ENCODE assay signal across 8 cellular contexts in genomic region chr1:244969355-244970235, GRCh38.
A peak's percentile ranks its signal among the peaks of the same experiment; 100 is the strongest.
DNase-seq lines count a peak whose midpoint lies in the region; ATAC-seq and TF ChIP-seq lines count a peak whose summit lies in the region.

No MANE protein-coding gene starts in this region.

- no peaks in the 10 kb centered on the region for H3K9me3 Mint-ChIP-seq in activated T-helper 1 cell treated with anti-CD3 and anti-CD28 coated beads, Interleukin-12 subunit alpha, Interleukin-12 subunit beta, Interleukin-2, Interleukin-4 antibody, amounts not matched to agents 30 ng/mL and 10 ng/mL and 1 ng/mL, durations not matched to agents 14 hours and 24 hours and 36 hours
- H3K9me3 Mint-ChIP-seq in natural killer cell = no peaks in the 10 kb centered on the region
- no peaks in the 10 kb centered on the region for H3K9me3 Mint-ChIP-seq in stimulated activated naive CD8-positive, alpha-beta T cell treated with anti-CD3 and anti-CD28 coated beads, Interleukin-15, amount 100 ng/mL, for 72 hours

- H3K27ac Mint-ChIP-seq in activated T-helper 1 cell treated with anti-CD3 and anti-CD28 coated beads, Interleukin-12 subunit alpha, Interleukin-12 subunit beta, Interleukin-2, Interleukin-4 antibody, amounts not matched to agents 30 ng/mL and 10 ng/mL and 1 ng/mL, durations not matched to agents 14 hours and 24 hours and 36 hours = peak overlapping the region; percentile 99
- H3K27ac Mint-ChIP-seq in natural killer cell = peak overlapping the region; percentile 98 to 99
- peak overlapping the region; percentile 99 to 100 for H3K27ac Mint-ChIP-seq in stimulated activated naive CD8-positive, alpha-beta T cell treated with anti-CD3 and anti-CD28 coated beads, Interleukin-15, amount 100 ng/mL, for 72 hours

- peaks cover 24% of the 10 kb centered on the region for H3K4me1 Mint-ChIP-seq in activated T-helper 1 cell treated with anti-CD3 and anti-CD28 coated beads, Interleukin-12 subunit alpha, Interleukin-12 subunit beta, Interleukin-2, Interleukin-4 antibody, amounts not matched to agents 30 ng/mL and 10 ng/mL and 1 ng/mL, durations not matched to agents 14 hours and 24 hours and 36 hours (ENCODE audit: low read depth)
- H3K4me1 Mint-ChIP-seq in natural killer cell = peaks cover 21 to 22% of the 10 kb centered on the region in 2 donors
- peaks cover 15% of the 10 kb centered on the region for H3K4me1 Mint-ChIP-seq in stimulated activated naive CD8-positive, alpha-beta T cell treated with anti-CD3 and anti-CD28 coated beads, Interleukin-15, amount 100 ng/mL, for 72 hours

- H3K27me3 Mint-ChIP-seq in activated T-helper 1 cell treated with anti-CD3 and anti-CD28 coated beads, Interleukin-12 subunit alpha, Interleukin-12 subunit beta, Interleukin-2, Interleukin-4 antibody, amounts not matched to agents 30 ng/mL and 10 ng/mL and 1 ng/mL, durations not matched to agents 14 hours and 24 hours and 36 hours (ENCODE audit: insufficient read depth) = peaks cover 2% of the 10 kb centered on the region
- no peaks in the 10 kb centered on the region for H3K27me3 Mint-ChIP-seq in natural killer cell (ENCODE audit: low read depth in 2 of 2)
- no peaks in the 10 kb centered on the region for H3K27me3 Mint-ChIP-seq in stimulated activated naive CD8-positive, alpha-beta T cell treated with anti-CD3 and anti-CD28 coated beads, Interleukin-15, amount 100 ng/mL, for 72 hours

- TF ChIP-seq CTCF in OCI-LY7 (conservative IDR thresholded peaks at IDR 0.05; ENCODE audit: low read length) (no peak), fibroblast of mammary gland (conservative IDR thresholded peaks at IDR 0.05; ENCODE audit: control insufficient read depth, insufficient read depth, low read depth, low read length) (no peak), natural killer cell (IDR thresholded peaks at IDR 0.05) (no peak)

- peaks cover 3% of the 10 kb centered on the region for H3K36me3 Mint-ChIP-seq in activated T-helper 1 cell treated with anti-CD3 and anti-CD28 coated beads, Interleukin-12 subunit alpha, Interleukin-12 subunit beta, Interleukin-2, Interleukin-4 antibody, amounts not matched to agents 30 ng/mL and 10 ng/mL and 1 ng/mL, durations not matched to agents 14 hours and 24 hours and 36 hours (ENCODE audit: low read depth)
- no peaks in the 10 kb centered on the region for H3K36me3 Mint-ChIP-seq in natural killer cell

- H3K79me2 ChIP-seq in OCI-LY7 (ENCODE audit: insufficient read depth, low read depth, low read length) = peaks cover 35% of the 10 kb centered on the region; the same call in 1 of the 2 replicates

- no TSS peak for BruUV-seq in OCI-LY7 (replicated peaks; lab: Mats Ljungman, UMichigan)

- CTCF ChIA-PET in OCI-LY7 (lab: Charles Lee; ENCODE audit: unreplicated experiment) = interaction anchor here (1.0 kb wide), 1 partner anchor 12 kb away, joined by 3 read pairs; no protein-coding TSS in a partner anchor

- POLR2A ChIA-PET in OCI-LY7 (lab: Charles Lee) = interaction anchor here (0.7 to 3.4 kb wide), 12 partner anchors 9 to 135 kb away, joined by 3 to 22 read pairs (median 6); partner anchors contain the start of gene HNRNPU

- no peaks in the 10 kb centered on the region for H3K9me3 ChIP-seq in OCI-LY7 (ENCODE audit: low read length)

- no peaks in the 10 kb centered on the region for H3K9me2 ChIP-seq in OCI-LY7 (ENCODE audit: insufficient read depth, low read length)

- peak overlapping the region; percentile 98 for H3K4me2 ChIP-seq in OCI-LY7 (ENCODE audit: low read length)

- in situ Hi-C loops in Caki2 (cut with HindIII; ENCODE audit: low pct_unique_long_range_greater_than_20kb, low sequenced_read_pairs) = no loop called here

- peak overlapping the region; percentile 93 for H3K4me3 Mint-ChIP-seq in activated T-helper 1 cell treated with anti-CD3 and anti-CD28 coated beads, Interleukin-12 subunit alpha, Interleukin-12 subunit beta, Interleukin-2, Interleukin-4 antibody, amounts not matched to agents 30 ng/mL and 10 ng/mL and 1 ng/mL, durations not matched to agents 14 hours and 24 hours and 36 hours
- peak overlapping the region; percentile 95 for H3K4me3 Mint-ChIP-seq in natural killer cell
- peak overlapping the region; percentile 92 to 96 for H3K4me3 Mint-ChIP-seq in stimulated activated naive CD8-positive, alpha-beta T cell treated with anti-CD3 and anti-CD28 coated beads, Interleukin-15, amount 100 ng/mL, for 72 hours

- ATAC-seq in GM21528 (IDR thresholded peaks at IDR 0.05; ENCODE audit: low FRiP score, unreplicated experiment) = peak; percentile 44
- ATAC-seq in natural killer cell = peak; percentile 14 to 20 (median 17)
- peak; percentile 47 for ATAC-seq in stimulated activated naive CD8-positive, alpha-beta T cell treated with anti-CD3 and anti-CD28 coated beads, Interleukin-15, amount 100 ng/mL, for 72 hours

- H2AFZ ChIP-seq in OCI-LY7 (ENCODE audit: low read length) = peak overlapping the region; percentile 64

- DNase-seq in Caki2 (ENCODE audit: low read depth) (peak; percentile 84), HuH-7 (ENCODE audit: low spot score) (peak; percentile 18), OCI-LY7 (ENCODE audit: low spot score) (peak; percentile 64), fibroblast of mammary gland (ENCODE audit: low read depth) (peak; percentile 90), natural killer cell (peak; percentile 63)
- peak; percentile 45 for DNase-seq in activated T-helper 1 cell treated with anti-CD3 and anti-CD28 coated beads, Interleukin-12 subunit alpha, Interleukin-12 subunit beta, Interleukin-2, Interleukin-4 antibody, amounts not matched to agents 30 ng/mL and 10 ng/mL and 1 ng/mL, durations not matched to agents 14 hours and 24 hours and 36 hours (ENCODE audit: low spot score)
- peak; percentile 59 to 61 for DNase-seq in stimulated activated naive CD8-positive, alpha-beta T cell treated with anti-CD3 and anti-CD28 coated beads, Interleukin-15, amount 100 ng/mL, for 72 hours

- H4K20me1 ChIP-seq in OCI-LY7 (ENCODE audit: insufficient read depth, low read length) = no peaks in the 10 kb centered on the region

- peaks cover 38% of the 10 kb centered on the region for H3K4me1 ChIP-seq in OCI-LY7 (ENCODE audit: insufficient read depth, low read length, poor library complexity, severe bottlenecking)

- intact Hi-C loops in OCI-LY7 (cut with micrococcal nuclease; ENCODE audit: unreplicated experiment) = loop anchor here (1.0 to 5.0 kb wide), 5 partner anchors 49 to 517 kb away; partner anchors contain the start of genes ADSS2, COX20, DESI2 and HNRNPU
- intact Hi-C loops in activated T-helper 1 cell treated with anti-CD3 and anti-CD28 coated beads, Interleukin-12 subunit alpha, Interleukin-12 subunit beta, Interleukin-2, Interleukin-4 antibody, amounts not matched to agents 30 ng/mL and 10 ng/mL and 1 ng/mL, durations not matched to agents 14 hours and 24 hours and 36 hours (cut with micrococcal nuclease) = loop anchor here (1.0 to 10.0 kb wide), 14 partner anchors 50 to 1715 kb away; partner anchors contain the start of genes ADSS2, AKT3, CEP170 and CNST
- intact Hi-C loops in natural killer cell (cut with micrococcal nuclease) = loop anchor here (1.0 to 5.0 kb wide), 7 partner anchors 51 to 1715 kb away; partner anchors contain the start of genes ADSS2, CEP170 and DESI2

- peak overlapping the region; percentile 85 for H3K4me3 ChIP-seq in OCI-LY7 (ENCODE audit: low read depth, low read length, poor library complexity, severe bottlenecking)
- H3K4me3 ChIP-seq in fibroblast of mammary gland (ENCODE audit: control insufficient read depth, low read depth, low read length) = peak overlapping the region; percentile 67

- H3K27ac ChIP-seq in OCI-LY7 (ENCODE audit: low read depth, low read length, poor library complexity, severe bottlenecking) = peak overlapping the region; percentile 97

- H3K36me3 ChIP-seq in OCI-LY7 (ENCODE audit: insufficient read depth, low read length) = no peaks in the 10 kb centered on the region

Comparison
In these comparisons a context has a peak if more than half of its experiments do, and no peak if none do; other contexts are left out.
1. Peak in every context shown above with its lines: DNase-seq, ATAC-seq, H3K4me3 ChIP-seq and H3K27ac ChIP-seq.
2. DNase-seq: peak in every context shown above with its lines; median percentile 90 in fibroblast of mammary gland; 84 in Caki2; 64 in OCI-LY7; 63 in natural killer cell; 60 in stimulated activated naive CD8-positive, alpha-beta T cell treated with anti-CD3 and anti-CD28 coated beads, Interleukin-15, amount 100 ng/mL, for 72 hours; 45 in activated T-helper 1 cell treated with anti-CD3 and anti-CD28 coated beads, Interleukin-12 subunit alpha, Interleukin-12 subunit beta, Interleukin-2, Interleukin-4 antibody, amounts not matched to agents 30 ng/mL and 10 ng/mL and 1 ng/mL, durations not matched to agents 14 hours and 24 hours and 36 hours; 18 in HuH-7.